In the genomic region with DNA sequence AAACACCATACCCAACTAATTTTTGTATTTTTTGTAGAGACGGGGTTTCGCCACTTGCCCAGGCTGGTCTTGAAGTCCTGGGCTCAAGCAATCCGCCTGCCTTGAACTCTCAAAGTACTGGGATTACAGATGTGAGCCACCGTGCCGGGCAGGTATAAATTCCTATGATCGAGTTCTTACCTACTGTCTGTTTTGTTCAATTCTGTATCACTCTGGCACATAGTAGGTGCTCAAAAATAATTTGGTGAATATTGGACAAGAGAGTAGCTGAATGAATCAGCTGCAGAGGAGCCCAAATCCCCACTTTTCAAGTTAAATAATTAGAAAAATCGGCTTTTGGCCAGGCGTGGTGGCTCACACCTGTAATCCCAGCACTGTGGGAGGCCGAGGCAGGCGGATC, we compare ENCODE assay signal across 14 cellular contexts. TPM values are rescaled to one million over a fixed set of nuclear protein-coding genes. Genes with fewer than 3 reads are reported as not detected.
DNase-seq lines count a peak whose midpoint lies in the region; ATAC-seq, FAIRE-seq and TF ChIP-seq lines count a peak whose summit lies in the region.
"Had no signal": no experiment of that assay in that cellular context is flagged by ENCODE, and none has a peak within 500 bp of the region (broad histone marks: within the 10 kb centered on the region; RNA-seq: fewer than 3 reads in every experiment).

No MANE protein-coding gene starts in this region.

- no TSS peak for BruUV-seq in Panc1 (replicated peaks; lab: Mats Ljungman, UMichigan)

- no peak for TF ChIP-seq EP300 in A549 (IDR thresholded peaks at IDR 0.05)

- H4K8ac ChIP-seq in trophoblast cell (ENCODE audit: low read depth, low read length) = no peak overlapping the region

- H3K79me1 ChIP-seq in trophoblast cell (ENCODE audit: low read length) = peaks cover 41% of the 10 kb centered on the region

- H3K23ac ChIP-seq in trophoblast cell (ENCODE audit: low read length) = no peak overlapping the region

- DNase-seq in A549 (ENCODE audit: low read depth in 1 of 2, low spot score in 1 of 2) (no peak), Panc1 (ENCODE audit: low read depth, low spot score) (no peak), kidney (peak; percentile 12), trophoblast cell (no peak), globus pallidus (ENCODE audit: low spot score) (no peak), SHP77 (lab: John Stamatoyannopoulos, UW) (no peak)
- DNase-seq: AML-193; CD8-positive, alpha-beta memory T cell; DMS 273 treated with DMSO at 0.1 percent for 48 hours had no signal

- H3K18ac ChIP-seq in trophoblast cell (ENCODE audit: low read length) = peak overlapping the region; percentile 43

- no peak overlapping the region for H3K4me3 ChIP-seq in A549
- H3K4me3 ChIP-seq in Panc1 (ENCODE audit: low read depth in 2 of 2, low read length in 2 of 2) = no peak overlapping the region
- no peak overlapping the region for H3K4me3 ChIP-seq in kidney (ENCODE audit: low read length in 2 of 2)
- H3K4me3 ChIP-seq in trophoblast cell (ENCODE audit: low read depth, low read length) = no peak overlapping the region
- H3K4me3 ChIP-seq: BLaER1 had no signal

- no peak overlapping the region for H2AFZ ChIP-seq in trophoblast cell (ENCODE audit: insufficient read depth, low read length, poor library complexity)

- peaks cover 32% of the 10 kb centered on the region for H3K4me1 ChIP-seq in A549
- peaks cover 30% of the 10 kb centered on the region for H3K4me1 ChIP-seq in Panc1 (ENCODE audit: control insufficient read depth, insufficient read depth, low read length)
- H3K4me1 ChIP-seq in kidney (ENCODE audit: control insufficient read depth in 1 of 2, insufficient read depth in 1 of 2, low read depth in 1 of 2, low read length in 2 of 2) = no peaks in the 10 kb centered on the region
- H3K4me1 ChIP-seq in trophoblast cell (ENCODE audit: control insufficient read depth in 1 of 2, insufficient read depth in 2 of 2, low read length in 2 of 2) = peaks cover 18 to 21% of the 10 kb centered on the region in 2 experiments

- no peak for TF ChIP-seq RAD21 in A549 (conservative IDR thresholded peaks at IDR 0.05 in 1 of 2, IDR thresholded peaks at IDR 0.05 in 1 of 2)

- no peak overlapping the region for H2BK5ac ChIP-seq in trophoblast cell (ENCODE audit: low read depth, low read length, poor library complexity)

- peak overlapping the region; percentile 88 for H2AK5ac ChIP-seq in trophoblast cell (ENCODE audit: low read length)

- no peak overlapping the region for H4K12ac ChIP-seq in trophoblast cell (ENCODE audit: low read depth, low read length)

- 96% methylated on average over 10 of the region's 10 CpGs for WGBS in A549 (ENCODE audit: missing lambda C conversion rate)
- no CpG with 5 or more reads among the region's 10 CpGs for WGBS in trophoblast cell (ENCODE audit: extremely low coverage, insufficient coverage, insufficient read length)

- peaks cover 2% of the 10 kb centered on the region for H3K79me2 ChIP-seq in trophoblast cell (ENCODE audit: control insufficient read depth, insufficient read depth, low read length, poor library complexity)

- in situ Hi-C loops in Panc1 (cut with HindIII; ENCODE audit: low pct_unique_long_range_greater_than_20kb, low sequenced_read_pairs) = no loop called here

- H3K14ac ChIP-seq in trophoblast cell (ENCODE audit: low read length) = peak overlapping the region; percentile 54

- intact Hi-C loops in Panc1 (cut with micrococcal nuclease; ENCODE audit: unreplicated experiment) (no loop called here), kidney (cut with DNase I) (no loop called here)

- ATAC-seq in A549 = no peak
- no peak for ATAC-seq in Panc1
- ATAC-seq in GM21515 (IDR thresholded peaks at IDR 0.05; ENCODE audit: unreplicated experiment) = no peak
- ATAC-seq: HCT116 had no signal

- H4K91ac ChIP-seq in trophoblast cell (ENCODE audit: low read depth, low read length) = peak overlapping the region; percentile 80

- FAIRE-seq in A549 (lab: Jason Lieb, UNC) = no peak
- FAIRE-seq in kidney (lab: Jason Lieb, UNC) = no peak
- FAIRE-seq: H54 had no signal

- no peaks in the 10 kb centered on the region for H3K9me3 ChIP-seq in A549
- H3K9me3 ChIP-seq in Panc1 (ENCODE audit: control insufficient read depth, insufficient read depth, low read depth, low read length) = no peaks in the 10 kb centered on the region
- no peaks in the 10 kb centered on the region for H3K9me3 ChIP-seq in kidney (ENCODE audit: control insufficient read depth in 1 of 2, low read length in 2 of 2)
- H3K9me3 ChIP-seq in trophoblast cell (ENCODE audit: insufficient read depth, low read depth, low read length) = no peaks in the 10 kb centered on the region
- H3K9me3 ChIP-seq: BLaER1 had no signal

- H3K27me3 ChIP-seq in Panc1 (ENCODE audit: control insufficient read depth, insufficient read depth, low read length) (no peaks in the 10 kb centered on the region), trophoblast cell (ENCODE audit: insufficient read depth, low read length) (no peaks in the 10 kb centered on the region)
- H3K27me3 ChIP-seq: BLaER1 had no signal

- peak overlapping the region; percentile 59 to 92; a peak in 5 of 6 replicates for H3K27ac ChIP-seq in A549
- H3K27ac ChIP-seq in Panc1 (ENCODE audit: low read length) = peak overlapping the region; percentile 87
- H3K27ac ChIP-seq in kidney (ENCODE audit: low read depth in 2 of 2, low read length in 2 of 2) = no peak overlapping the region
- H3K27ac ChIP-seq in trophoblast cell (ENCODE audit: low read depth, low read length) = peak overlapping the region; percentile 58
- H3K27ac ChIP-seq: 22Rv1, BLaER1 had no signal

- POLR2A ChIA-PET in A549 (lab: Yijun Ruan, JAX) (no interaction called here), Panc1 (lab: Charles Lee) (no interaction called here)

- peak overlapping the region; percentile 77 for H2BK120ac ChIP-seq in trophoblast cell (ENCODE audit: insufficient read depth, low read length, poor library complexity)

- no peak for TF ChIP-seq CTCF in A549 (IDR thresholded peaks at IDR 0.05)
- TF ChIP-seq CTCF in Panc1 (IDR thresholded peaks at IDR 0.05) = no peak
- no peak for TF ChIP-seq CTCF in kidney (IDR thresholded peaks at IDR 0.05; ENCODE audit: borderline replicate concordance, extremely low read depth, insufficient read depth)

- H3K36me3 ChIP-seq in Panc1 (ENCODE audit: control insufficient read depth, insufficient read depth, low read length) (no peaks in the 10 kb centered on the region), kidney (ENCODE audit: control insufficient read depth in 1 of 2, insufficient read depth in 2 of 2, low read length in 2 of 2) (no peaks in the 10 kb centered on the region), trophoblast cell (ENCODE audit: control insufficient read depth in 1 of 2, insufficient read depth in 2 of 2, low read length in 2 of 2) (no peaks in the 10 kb centered on the region)
- H3K36me3 ChIP-seq: BLaER1 had no signal

- no peak for TF ChIP-seq POLR2A in A549 (IDR thresholded peaks at IDR 0.05; ENCODE audit: low read length)

- H3K4me2 ChIP-seq in A549 = no peak overlapping the region
- H3K4me2 ChIP-seq in trophoblast cell (ENCODE audit: low read length) = no peak overlapping the region
- H3K4me2 ChIP-seq: BLaER1 had no signal

- no peak overlapping the region for H3K4ac ChIP-seq in trophoblast cell (ENCODE audit: low read depth, low read length)

- peak overlapping the region; percentile 79 for H2BK12ac ChIP-seq in trophoblast cell (ENCODE audit: low read length)

- no peak overlapping the region for H3K9ac ChIP-seq in kidney (ENCODE audit: low read length in 2 of 2)
- no peak overlapping the region for H3K9ac ChIP-seq in trophoblast cell (ENCODE audit: low read length)
- H3K9ac ChIP-seq: BLaER1 had no signal

- CTCF ChIA-PET in A549 (lab: Yijun Ruan, JAX) (interaction anchor here (0.8 to 6.9 kb wide), 6 partner anchors 11 to 174 kb away, joined by 3 to 74 read pairs (median 5); a partner anchor contains a TSS), Panc1 (lab: Charles Lee) (interaction anchor here (0.7 kb wide), 1 partner anchor 22 kb away, joined by 6 read pairs; no protein-coding TSS in a partner anchor)

TF ChIP-seq in A549, 52 proteins besides CTCF, POLR2A, EP300 and RAD21:
- TF ChIP-seq MAFK (IDR thresholded peaks at IDR 0.05; ENCODE audit: partially characterized antibody) (no peak), CEBPB (IDR thresholded peaks at IDR 0.05) (no peak), ZC3H11A (IDR thresholded peaks at IDR 0.05) (no peak)
TF ChIP-seq in A549: peak in this region for 0.

RNA-seq across cellular contexts. Expression of a gene that starts 13.7 kb away (rescaled TPM):
- polyA plus RNA-seq in A549 (2011; rRNA removed) (23.6 and 24.9 TPM in 2 replicates), A549 (2017; fragmentation: RNase III; extraction: RNeasy Plus Mini Kit Qiagen cat#74134 plus additional on column Dnase treatment) (10.2 to 11.2 TPM (median 10.4 TPM) in 3 replicates), kidney (ENCODE audit: insufficient read depth, low read depth, low replicate concordance) (10.5 TPM)
- 10.9 TPM in 2 replicates for polyA plus RNA-seq in A549 (2012; cell fraction: cytosol; rRNA removed)
- polyA plus RNA-seq in A549 (2012; cell fraction: nucleus; rRNA removed) = 19.5 and 21.4 TPM in 2 replicates
- polyA minus RNA-seq in A549 (2011; rRNA and poly(A)+ RNA removed) = 22.2 and 24.4 TPM in 2 replicates
- total RNA-seq in Panc1 (2021; ENCODE audit: unreplicated experiment) (50.7 TPM), kidney (37.5 TPM)
- 26.6 TPM for polyA plus RNA-seq in Panc1 (2012; ENCODE audit: insufficient read length)
- polyA plus RNA-seq in trophoblast cell (2013) = 44.5 and 45.1 TPM in 2 replicates

Comparison
In these comparisons a context has a peak if more than half of its experiments do, and no peak if none do; other contexts are left out.
1. H3K27ac ChIP-seq: peak in A549 (2 of 2), Panc1 (single experiment) and trophoblast cell (single experiment); none in kidney (0 of 2).